In the genomic region with DNA sequence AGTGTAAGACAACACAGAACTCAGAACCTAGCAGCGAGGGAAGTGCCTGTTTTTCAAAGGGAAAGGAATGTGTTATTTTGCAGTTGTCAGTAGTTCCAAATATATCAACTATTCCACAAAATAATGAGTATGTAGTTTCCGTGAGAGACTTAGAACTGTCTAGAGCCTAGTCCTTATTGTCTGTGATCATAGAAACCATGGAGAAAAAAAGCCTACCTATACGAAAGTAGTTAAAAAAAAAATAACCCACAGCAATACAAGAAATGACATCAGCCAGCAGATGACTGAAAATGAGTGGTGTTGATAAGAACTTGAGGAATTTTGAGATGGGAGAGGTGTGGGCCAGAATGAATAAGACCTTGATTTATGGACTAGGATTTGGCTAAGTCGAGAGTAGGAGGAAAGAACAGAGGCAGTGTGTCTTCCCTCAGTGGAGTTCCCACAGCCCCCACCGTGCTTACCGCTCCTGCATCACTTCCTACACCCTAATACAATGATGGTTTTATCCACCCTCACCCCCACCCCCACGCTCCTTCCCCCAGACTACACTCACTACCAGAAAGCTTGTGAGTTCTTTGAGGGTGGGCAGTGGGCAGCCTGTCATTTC, we compare ENCODE assay signal across 1 cellular context. TPM values are rescaled to one million over a fixed set of nuclear protein-coding genes. Genes with fewer than 3 reads are reported as not detected.
"Had no signal": no experiment of that assay in that cellular context is flagged by ENCODE, and none has a peak within 500 bp of the region (broad histone marks: within the 10 kb centered on the region; RNA-seq: fewer than 3 reads in every experiment).

No MANE protein-coding gene starts in this region.

RNA-seq across cellular contexts. Expression of a gene that starts 21.6 kb away (rescaled TPM):
- total RNA-seq: Right ventricle myocardium superior had no signal
